In genomic region chr3:4060064-4060463, GRCh38 we compare ENCODE assay signal across 18 cellular contexts.
A peak's percentile ranks its signal among the peaks of the same experiment; 100 is the strongest.
DNase-seq lines count a peak whose midpoint lies in the region; ATAC-seq and TF ChIP-seq lines count a peak whose summit lies in the region.
"Had no signal": no experiment of that assay in that cellular context is flagged by ENCODE, and none has a peak within 500 bp of the region (broad histone marks: within the 10 kb centered on the region; RNA-seq: fewer than 3 reads in every experiment).

No MANE protein-coding gene starts in this region.

- H3K4me1 Mint-ChIP-seq in memory B cell (peaks cover 38% of the 10 kb centered on the region), endothelial cell (ENCODE audit: unreplicated experiment) (no peaks in the 10 kb centered on the region)
- H3K4me1 Mint-ChIP-seq: activated CD4-positive, alpha-beta T cell treated with anti-CD3 and anti-CD28 coated beads for 36 hours; activated naive CD4-positive, alpha-beta T cell treated with anti-CD3 and anti-CD28 coated beads, Interleukin-2, amount 50 U/mL, for 24 hours; CD8-positive, alpha-beta memory T cell had no signal

- no peak for TF ChIP-seq CTCF in left ventricle myocardium inferior (IDR thresholded peaks at IDR 0.05; ENCODE audit: borderline replicate concordance)
- no peak for TF ChIP-seq CTCF in endothelial cell (IDR thresholded peaks at IDR 0.05; ENCODE audit: unreplicated experiment)

- no peaks in the 10 kb centered on the region for H3K9me3 ChIP-seq in left ventricle myocardium inferior (replicated peaks)
- H3K9me3 ChIP-seq: neutrophil had no signal

- H3K4me3 Mint-ChIP-seq in memory B cell: peak overlapping the region; percentile 36
- H3K4me3 Mint-ChIP-seq in endothelial cell (ENCODE audit: unreplicated experiment): no peak overlapping the region
- H3K4me3 Mint-ChIP-seq: activated CD4-positive, alpha-beta T cell treated with anti-CD3 and anti-CD28 coated beads for 36 hours; activated naive CD4-positive, alpha-beta T cell treated with anti-CD3 and anti-CD28 coated beads, Interleukin-2, amount 50 U/mL, for 24 hours; CD8-positive, alpha-beta memory T cell; GM23338; type B pancreatic cell had no signal

- H3K4me1 ChIP-seq in left ventricle myocardium inferior: peaks cover 14% of the 10 kb centered on the region

- no peak overlapping the region for H3K27ac Mint-ChIP-seq in memory B cell
- no peak overlapping the region for H3K27ac Mint-ChIP-seq in endothelial cell (ENCODE audit: unreplicated experiment)
- H3K27ac Mint-ChIP-seq: activated CD4-positive, alpha-beta T cell treated with anti-CD3 and anti-CD28 coated beads for 36 hours; activated naive CD4-positive, alpha-beta T cell treated with anti-CD3 and anti-CD28 coated beads, Interleukin-2, amount 50 U/mL, for 24 hours; CD8-positive, alpha-beta memory T cell; GM23338; type B pancreatic cell had no signal

- ATAC-seq in left cardiac atrium (peak; percentile 58 to 63), memory B cell (ENCODE audit: low read depth) (no peak), HG03457 (IDR thresholded peaks at IDR 0.05; ENCODE audit: unreplicated experiment) (no peak)
- ATAC-seq: activated CD4-positive, alpha-beta T cell treated with anti-CD3 and anti-CD28 coated beads for 36 hours; GM23338 had no signal

- H3K4me3 ChIP-seq in left ventricle myocardium inferior: no peak overlapping the region
- H3K4me3 ChIP-seq: GM23338 had no signal

- H3K27ac ChIP-seq in left ventricle myocardium inferior (replicated peaks): no peak overlapping the region
- H3K27ac ChIP-seq: neutrophil had no signal

- no peaks in the 10 kb centered on the region for H3K36me3 ChIP-seq in left ventricle myocardium inferior
- H3K36me3 ChIP-seq: neutrophil had no signal

- intact Hi-C loops in left cardiac atrium (cut with DNase I): no loop called here
- intact Hi-C loops in left ventricle myocardium inferior (cut with micrococcal nuclease): no loop called here

- H3K27me3 Mint-ChIP-seq in memory B cell (no peaks in the 10 kb centered on the region), endothelial cell (ENCODE audit: unreplicated experiment) (peaks cover 2% of the 10 kb centered on the region)
- H3K27me3 Mint-ChIP-seq: activated CD4-positive, alpha-beta T cell treated with anti-CD3 and anti-CD28 coated beads for 36 hours; activated naive CD4-positive, alpha-beta T cell treated with anti-CD3 and anti-CD28 coated beads, Interleukin-2, amount 50 U/mL, for 24 hours; CD8-positive, alpha-beta memory T cell; type B pancreatic cell had no signal

- H3K27me3 ChIP-seq in left ventricle myocardium inferior (ENCODE audit: low read depth): no peaks in the 10 kb centered on the region
- H3K27me3 ChIP-seq: neutrophil had no signal

- H3K36me3 Mint-ChIP-seq in memory B cell (peaks cover 2% of the 10 kb centered on the region), endothelial cell (ENCODE audit: low read depth, unreplicated experiment) (no peaks in the 10 kb centered on the region)
- H3K36me3 Mint-ChIP-seq: activated naive CD4-positive, alpha-beta T cell treated with anti-CD3 and anti-CD28 coated beads, Interleukin-2, amount 50 U/mL, for 24 hours; type B pancreatic cell had no signal

- H3K9me3 Mint-ChIP-seq in memory B cell: no peaks in the 10 kb centered on the region
- peaks cover 5% of the 10 kb centered on the region for H3K9me3 Mint-ChIP-seq in endothelial cell (ENCODE audit: unreplicated experiment)

- DNase-seq in left cardiac atrium: no peak
- no peak for DNase-seq in left ventricle myocardium inferior
- DNase-seq in astrocyte of the hippocampus (ENCODE audit: low read depth, low spot score): peak; percentile 87
- no peak for DNase-seq in memory B cell (ENCODE audit: low spot score in 2 of 2)
- no peak for DNase-seq in DMS153 (lab: John Stamatoyannopoulos, UW)
- no peak for DNase-seq in UCSD-AML1 (lab: John Stamatoyannopoulos, UW; ENCODE audit: unreplicated experiment)
- DNase-seq in endothelial cell (ENCODE audit: low spot score): no peak
- DNase-seq: activated CD4-positive, alpha-beta T cell treated with anti-CD3 and anti-CD28 coated beads for 36 hours; caudate nucleus; CD8-positive, alpha-beta memory T cell; mesenchymal stem cell; NCI-H1048; stimulated activated CD4-positive, alpha-beta T cell treated with anti-CD3 and anti-CD28 coated beads, Interleukin-4, amount 100 ng/mL, for 4 hours had no signal

Comparison
In these comparisons a context has a peak if more than half of its experiments do, and no peak if none do; other contexts are left out.
1. ATAC-seq: peak in left cardiac atrium (2 of 2); none in memory B cell (single experiment) and HG03457 (single experiment).